Comparison of ENCODE assay signal across 8 cellular contexts in the genomic region with DNA sequence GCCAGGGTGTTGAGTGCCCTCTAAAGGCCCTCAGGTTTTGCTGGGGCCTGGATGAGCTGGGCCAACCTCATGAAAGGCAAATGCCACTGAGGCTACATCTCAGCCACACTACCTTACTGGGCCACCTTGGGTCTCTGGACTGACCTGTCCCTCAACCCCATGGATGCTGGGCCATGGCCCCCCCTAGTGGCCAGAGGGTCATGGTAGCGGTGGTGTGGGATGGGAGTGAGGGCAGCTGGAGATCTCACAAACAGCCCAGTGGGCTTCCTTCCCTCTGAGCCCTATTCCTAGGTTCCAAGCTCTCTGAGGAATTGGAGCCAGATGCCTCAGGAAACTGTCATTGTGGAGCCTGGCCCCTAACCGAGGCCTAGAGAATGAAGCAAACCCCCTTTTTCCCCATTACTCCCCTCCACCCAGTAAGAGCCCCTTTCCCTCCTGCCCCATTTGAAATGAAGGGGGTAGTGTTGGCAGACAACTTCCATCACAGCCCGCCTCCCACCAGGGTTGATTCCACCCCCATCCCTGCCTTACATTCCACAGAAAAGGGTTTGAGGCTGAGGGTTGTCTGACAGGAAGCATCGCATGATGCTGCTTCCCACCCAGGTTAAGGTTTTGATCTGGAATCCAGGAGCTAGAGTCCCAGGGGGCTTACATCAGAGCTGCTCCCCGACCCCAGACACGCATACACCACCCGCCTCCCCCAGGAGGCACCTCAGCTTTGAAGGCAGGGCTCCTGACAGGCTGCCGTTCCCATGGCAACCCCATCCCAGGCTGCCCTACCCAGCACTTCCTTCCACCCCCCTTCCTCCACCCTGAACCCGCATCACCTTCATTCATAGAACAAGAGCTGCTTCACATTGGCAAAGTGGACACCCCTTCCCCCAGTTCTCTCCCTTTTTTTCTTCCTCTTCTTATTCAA.
DNase-seq lines count a peak whose midpoint lies in the region; ATAC-seq, FAIRE-seq and TF ChIP-seq lines count a peak whose summit lies in the region.

No MANE protein-coding gene starts in this region.

- no peak overlapping the region for H3K4me3 ChIP-seq in A549
- H3K4me3 ChIP-seq in OCI-LY1 (ENCODE audit: low read depth, low read length, poor library complexity, severe bottlenecking) = no peak overlapping the region
- no peak overlapping the region for H3K4me3 ChIP-seq in gastroesophageal sphincter

- FAIRE-seq in A549 (lab: Jason Lieb, UNC) (no peak), GM12891 (lab: Jason Lieb, UNC) (peak; percentile 59)

- DNase-seq in A549 (ENCODE audit: low read depth in 1 of 2, low spot score in 1 of 2) = peak; percentile 55 to 79
- DNase-seq in GM12891 (ENCODE audit: insufficient read length, low spot score) = peak; percentile 53
- peak; percentile 11 for DNase-seq in activated T-helper 1 cell treated with anti-CD3 and anti-CD28 coated beads, Interleukin-12 subunit alpha, Interleukin-12 subunit beta, Interleukin-2, Interleukin-4 antibody, amounts not matched to agents 30 ng/mL and 10 ng/mL and 1 ng/mL, durations not matched to agents 14 hours and 24 hours and 36 hours (ENCODE audit: low spot score)
- DNase-seq in Right ventricle myocardium inferior (ENCODE audit: missing footprints) = no peak
- DNase-seq in retina = peak; percentile 71

- WGBS in A549 (ENCODE audit: missing lambda C conversion rate) = 28% methylated on average over 9 of the region's 9 CpGs
- WGBS in gastroesophageal sphincter (ENCODE audit: low coverage in 1 of 2), 2 donors = 47% methylated on average over 7 of the region's 9 CpGs; no CpG with 5 or more reads in 1 of the 2 donors

- no peak overlapping the region for H3K9ac ChIP-seq in OCI-LY1 (ENCODE audit: low read length)

- H3K79me2 ChIP-seq in OCI-LY1 (ENCODE audit: insufficient read depth, low read length) = no peaks in the 10 kb centered on the region

- no peak overlapping the region for H3K27ac Mint-ChIP-seq in activated T-helper 1 cell treated with anti-CD3 and anti-CD28 coated beads, Interleukin-12 subunit alpha, Interleukin-12 subunit beta, Interleukin-2, Interleukin-4 antibody, amounts not matched to agents 30 ng/mL and 10 ng/mL and 1 ng/mL, durations not matched to agents 14 hours and 24 hours and 36 hours

- TF ChIP-seq EP300 in A549 (IDR thresholded peaks at IDR 0.05) (no peak), gastroesophageal sphincter (IDR thresholded peaks at IDR 0.05) (no peak)

- H3K27me3 Mint-ChIP-seq in activated T-helper 1 cell treated with anti-CD3 and anti-CD28 coated beads, Interleukin-12 subunit alpha, Interleukin-12 subunit beta, Interleukin-2, Interleukin-4 antibody, amounts not matched to agents 30 ng/mL and 10 ng/mL and 1 ng/mL, durations not matched to agents 14 hours and 24 hours and 36 hours (ENCODE audit: insufficient read depth) = peaks cover 37% of the 10 kb centered on the region

- CTCF ChIA-PET in A549 (lab: Yijun Ruan, JAX) = interaction anchor here (0.6 to 10.0 kb wide), 28 partner anchors 10 to 492 kb away, joined by 3 to 95 read pairs (median 4); a partner anchor contains a TSS

- H3K27me3 ChIP-seq in OCI-LY1 (ENCODE audit: insufficient read depth, low read length) (no peaks in the 10 kb centered on the region), gastroesophageal sphincter (peaks cover 84% of the 10 kb centered on the region)

- H3K4me1 Mint-ChIP-seq in activated T-helper 1 cell treated with anti-CD3 and anti-CD28 coated beads, Interleukin-12 subunit alpha, Interleukin-12 subunit beta, Interleukin-2, Interleukin-4 antibody, amounts not matched to agents 30 ng/mL and 10 ng/mL and 1 ng/mL, durations not matched to agents 14 hours and 24 hours and 36 hours (ENCODE audit: low read depth) = no peaks in the 10 kb centered on the region

- H3K9me3 ChIP-seq in A549 = no peaks in the 10 kb centered on the region
- H3K9me3 ChIP-seq in OCI-LY1 (ENCODE audit: low read length) = no peaks in the 10 kb centered on the region
- H3K9me3 ChIP-seq in gastroesophageal sphincter = no peaks in the 10 kb centered on the region

- no peaks in the 10 kb centered on the region for H3K9me2 ChIP-seq in OCI-LY1 (ENCODE audit: low read depth, low read length)

- no peak overlapping the region for H3K27ac ChIP-seq in A549
- no peak overlapping the region for H3K27ac ChIP-seq in OCI-LY1 (ENCODE audit: low read depth, low read length, poor library complexity, severe bottlenecking)
- no peak overlapping the region for H3K27ac ChIP-seq in gastroesophageal sphincter

- TF ChIP-seq CTCF in A549 (IDR thresholded peaks at IDR 0.05) = peak; percentile 61
- peak; percentile 62; the same call in 1 of the 2 replicates for TF ChIP-seq CTCF in OCI-LY1 (IDR thresholded peaks at IDR 0.05; ENCODE audit: low read length)
- peak in 2 of 4 experiments; percentile 17 to 48 for TF ChIP-seq CTCF in gastroesophageal sphincter (IDR thresholded peaks at IDR 0.05)

- no peak overlapping the region for H2AFZ ChIP-seq in OCI-LY1 (ENCODE audit: low read length)

- H3K4me2 ChIP-seq in A549 (no peak overlapping the region), OCI-LY1 (ENCODE audit: low read length) (no peak overlapping the region)

- H3K4me1 ChIP-seq in A549 (no peaks in the 10 kb centered on the region), OCI-LY1 (ENCODE audit: insufficient read depth, low read length, severe bottlenecking) (no peaks in the 10 kb centered on the region), gastroesophageal sphincter (peaks cover 0 to 8% (median 0%) of the 10 kb centered on the region in 3 donors)

- no peaks in the 10 kb centered on the region for H3F3A ChIP-seq in OCI-LY1 (ENCODE audit: insufficient read depth, low read length)

- intact Hi-C loops in activated T-helper 1 cell treated with anti-CD3 and anti-CD28 coated beads, Interleukin-12 subunit alpha, Interleukin-12 subunit beta, Interleukin-2, Interleukin-4 antibody, amounts not matched to agents 30 ng/mL and 10 ng/mL and 1 ng/mL, durations not matched to agents 14 hours and 24 hours and 36 hours (cut with micrococcal nuclease) = loop anchor here (1.0 kb wide), 3 partner anchors 112 to 149 kb away; no protein-coding TSS in a partner anchor
- intact Hi-C loops in Right ventricle myocardium inferior (cut with DNase I) = loop anchor here (5.0 kb wide), 1 partner anchor 33 kb away; no protein-coding TSS in a partner anchor

- POLR2A ChIA-PET in A549 (lab: Yijun Ruan, JAX) = no interaction called here

- no peaks in the 10 kb centered on the region for H3K36me3 ChIP-seq in OCI-LY1 (ENCODE audit: insufficient read depth, low read length)
- no peaks in the 10 kb centered on the region for H3K36me3 ChIP-seq in gastroesophageal sphincter

- peak; percentile 55 to 77 for TF ChIP-seq RAD21 in A549 (conservative IDR thresholded peaks at IDR 0.05 in 1 of 2, IDR thresholded peaks at IDR 0.05 in 1 of 2)

- no peak overlapping the region for H3K4me3 Mint-ChIP-seq in activated T-helper 1 cell treated with anti-CD3 and anti-CD28 coated beads, Interleukin-12 subunit alpha, Interleukin-12 subunit beta, Interleukin-2, Interleukin-4 antibody, amounts not matched to agents 30 ng/mL and 10 ng/mL and 1 ng/mL, durations not matched to agents 14 hours and 24 hours and 36 hours

- TF ChIP-seq POLR2A in A549 (IDR thresholded peaks at IDR 0.05; ENCODE audit: low read length) (no peak), GM12891 (IDR thresholded peaks at IDR 0.05; ENCODE audit: low read depth, low read length) (no peak), gastroesophageal sphincter (IDR thresholded peaks at IDR 0.05) (no peak)

- no peaks in the 10 kb centered on the region for H4K20me1 ChIP-seq in OCI-LY1 (ENCODE audit: insufficient read depth, low read length)

- H3K9me3 Mint-ChIP-seq in activated T-helper 1 cell treated with anti-CD3 and anti-CD28 coated beads, Interleukin-12 subunit alpha, Interleukin-12 subunit beta, Interleukin-2, Interleukin-4 antibody, amounts not matched to agents 30 ng/mL and 10 ng/mL and 1 ng/mL, durations not matched to agents 14 hours and 24 hours and 36 hours = no peaks in the 10 kb centered on the region

- no peaks in the 10 kb centered on the region for H3K36me3 Mint-ChIP-seq in activated T-helper 1 cell treated with anti-CD3 and anti-CD28 coated beads, Interleukin-12 subunit alpha, Interleukin-12 subunit beta, Interleukin-2, Interleukin-4 antibody, amounts not matched to agents 30 ng/mL and 10 ng/mL and 1 ng/mL, durations not matched to agents 14 hours and 24 hours and 36 hours (ENCODE audit: low read depth)

- peak; percentile 71 to 94 for ATAC-seq in A549
- ATAC-seq in Right ventricle myocardium inferior = peak; percentile 68
- no peak for ATAC-seq in gastroesophageal sphincter
- ATAC-seq in GM19324 (IDR thresholded peaks at IDR 0.05; ENCODE audit: low FRiP score, unreplicated experiment) = no peak

TF ChIP-seq in A549, 52 proteins besides CTCF, POLR2A, EP300 and RAD21:
- TF ChIP-seq SMC3 (IDR thresholded peaks at IDR 0.05) (peak; percentile 56), GATA3 (IDR thresholded peaks at IDR 0.05; ENCODE audit: borderline replicate concordance) (no peak)
TF ChIP-seq in A549: peak in this region for 1.

TF ChIP-seq in GM12891, 5 proteins besides CTCF, POLR2A, EP300 and RAD21:
- TF ChIP-seq POU2F2 (IDR thresholded peaks at IDR 0.05; ENCODE audit: low read depth, low read length) (no peak), TAF1 (IDR thresholded peaks at IDR 0.05; ENCODE audit: low read depth, low read length) (no peak), SPI1 (IDR thresholded peaks at IDR 0.05; ENCODE audit: low read depth, low read length) (no peak), POLR2AphosphoS5 (IDR thresholded peaks at IDR 0.05; ENCODE audit: low read depth, low read length) (no peak), PAX5 (IDR thresholded peaks at IDR 0.05; ENCODE audit: insufficient read depth, low read length, severe bottlenecking) (no peak)

Comparison
In these comparisons a context has a peak if more than half of its experiments do, and no peak if none do; other contexts are left out.
1. ATAC-seq: peak in A549 (2 of 2) and Right ventricle myocardium inferior (single experiment); none in gastroesophageal sphincter (single experiment) and GM19324 (single experiment).